Comparison of ENCODE assay signal across 28 cellular contexts in genomic region chr12:95323204-95323603, GRCh38.
"Had no signal": no experiment of that assay in that cellular context is flagged by ENCODE, and none has a peak within 500 bp of the region (broad histone marks: within the 10 kb centered on the region; RNA-seq: fewer than 3 reads in every experiment).

No MANE protein-coding gene starts in this region.

- H3K27ac Mint-ChIP-seq: activated CD4-positive, alpha-beta T cell treated with anti-CD3 and anti-CD28 coated beads, Interleukin-2, amount 10 ng/mL, durations not matched to agents 24 days and 14 days; activated CD8-positive, alpha-beta memory T cell treated with anti-CD3 and anti-CD28 coated beads, Interleukin-2, amount 10 ng/mL, durations not matched to agents 7 days and 5 days; activated CD8-positive, alpha-beta T cell treated with anti-CD3 and anti-CD28 coated beads for 36 hours; activated naive CD8-positive, alpha-beta T cell treated with anti-CD3 and anti-CD28 coated beads, Interleukin-2, amount 50 U/mL, for 24 hours; natural killer cell treated with Interleukin-12 subunit alpha and Interleukin-12 subunit beta and Interleukin-15 and Interleukin-18, amount 100 ng/mL, for 72 hours; T-helper 2 cell treated with Interferon-gamma antibody and Interleukin-4, amounts not matched to agents 5 μg/mL and 100 μg/mL, for 36 hours had no signal

- H3K4me2 ChIP-seq: smooth muscle cell had no signal

- H3K4me1 Mint-ChIP-seq: activated CD4-positive, alpha-beta T cell treated with anti-CD3 and anti-CD28 coated beads, Interleukin-2, amount 10 ng/mL, durations not matched to agents 24 days and 14 days; activated CD8-positive, alpha-beta memory T cell treated with anti-CD3 and anti-CD28 coated beads, Interleukin-2, amount 10 ng/mL, durations not matched to agents 7 days and 5 days; activated naive CD8-positive, alpha-beta T cell treated with anti-CD3 and anti-CD28 coated beads, Interleukin-2, amount 50 U/mL, for 24 hours had no signal

- H3K4me3 ChIP-seq: body of pancreas, cardiac muscle cell, lower lobe of right lung, smooth muscle cell, testis, vagina had no signal

- H3K36me3 Mint-ChIP-seq: activated CD8-positive, alpha-beta memory T cell treated with anti-CD3 and anti-CD28 coated beads, Interleukin-2, amount 10 ng/mL, durations not matched to agents 7 days and 5 days; natural killer cell treated with Interleukin-12 subunit alpha and Interleukin-12 subunit beta and Interleukin-15 and Interleukin-18, amount 100 ng/mL, for 72 hours had no signal

- DNase-seq: activated CD4-positive, alpha-beta T cell treated with anti-CD3 and anti-CD28 coated beads, Interleukin-2, amount 10 ng/mL, durations not matched to agents 24 days and 14 days; activated CD8-positive, alpha-beta memory T cell treated with anti-CD3 and anti-CD28 coated beads, Interleukin-2, amount 10 ng/mL, durations not matched to agents 7 days and 5 days; activated CD8-positive, alpha-beta T cell treated with anti-CD3 and anti-CD28 coated beads for 36 hours; activated gamma-delta T cell; activated naive CD4-positive, alpha-beta T cell treated with anti-CD3 and anti-CD28 coated beads, Interleukin-2, amount 50 U/mL, for 16 hours; activated naive CD8-positive, alpha-beta T cell treated with anti-CD3 and anti-CD28 coated beads, Interleukin-2, amount 50 U/mL, for 24 hours; activated T-cell treated with anti-CD3 and anti-CD28 coated beads for 4 hours; anterior cingulate cortex; body of pancreas; foreskin keratinocyte; kidney; lower lobe of right lung; stimulated activated CD4-positive, alpha-beta T cell treated with anti-CD3 and anti-CD28 coated beads, Interleukin-15, amount 100 ng/mL, for 24 hours; stimulated activated CD8-positive, alpha-beta memory T cell treated with anti-CD3 and anti-CD28 coated beads, Interleukin-4, amount 100 ng/mL, for 48 hours; stimulated activated naive CD4-positive, alpha-beta T cell; testis; trophoblast cell had no signal

- ATAC-seq: activated CD4-positive, CD25-positive, alpha-beta regulatory T cell treated with anti-CD3 and anti-CD28 coated beads, Interleukin-2, amount 50 U/mL, for 24 hours; activated CD8-positive, alpha-beta memory T cell treated with anti-CD3 and anti-CD28 coated beads, Interleukin-2, amount 10 ng/mL, durations not matched to agents 7 days and 5 days; activated CD8-positive, alpha-beta T cell treated with anti-CD3 and anti-CD28 coated beads for 36 hours; activated naive CD8-positive, alpha-beta T cell treated with anti-CD3 and anti-CD28 coated beads, Interleukin-2, amount 50 U/mL, for 24 hours; body of pancreas; foreskin keratinocyte; lower lobe of right lung; natural killer cell treated with Interleukin-12 subunit alpha and Interleukin-12 subunit beta and Interleukin-15 and Interleukin-18, amount 100 ng/mL, for 72 hours; sciatic nerve had no signal

- H3K27me3 ChIP-seq: body of pancreas, cardiac muscle cell, foreskin keratinocyte, neutrophil, testis, vagina had no signal

- H3K27me3 Mint-ChIP-seq: activated CD4-positive, alpha-beta T cell treated with anti-CD3 and anti-CD28 coated beads, Interleukin-2, amount 10 ng/mL, durations not matched to agents 24 days and 14 days had no signal

- H3K27ac ChIP-seq: body of pancreas, cardiac muscle cell, epithelial cell of prostate, foreskin keratinocyte, lower lobe of right lung, neutrophil, parathyroid adenoma, testis, vagina, VCaP had no signal

- H3K9ac ChIP-seq: parathyroid adenoma had no signal

- H3K36me3 ChIP-seq: cardiac muscle cell, lower lobe of right lung, neutrophil, vagina had no signal

- H3K9me3 ChIP-seq: body of pancreas, lower lobe of right lung, neutrophil, testis, vagina had no signal

- H3K4me3 Mint-ChIP-seq: activated CD4-positive, alpha-beta T cell treated with anti-CD3 and anti-CD28 coated beads, Interleukin-2, amount 10 ng/mL, durations not matched to agents 24 days and 14 days; activated CD8-positive, alpha-beta memory T cell treated with anti-CD3 and anti-CD28 coated beads, Interleukin-2, amount 10 ng/mL, durations not matched to agents 7 days and 5 days; activated CD8-positive, alpha-beta T cell treated with anti-CD3 and anti-CD28 coated beads for 36 hours; activated naive CD8-positive, alpha-beta T cell treated with anti-CD3 and anti-CD28 coated beads, Interleukin-2, amount 50 U/mL, for 24 hours; natural killer cell treated with Interleukin-12 subunit alpha and Interleukin-12 subunit beta and Interleukin-15 and Interleukin-18, amount 100 ng/mL, for 72 hours; T-helper 2 cell treated with Interferon-gamma antibody and Interleukin-4, amounts not matched to agents 5 μg/mL and 100 μg/mL, for 36 hours had no signal

- H3K4me1 ChIP-seq: foreskin keratinocyte, parathyroid adenoma, vagina had no signal

- H2AFZ ChIP-seq: parathyroid adenoma had no signal
